ENCODE assay signal across 13 cellular contexts in the genomic region with DNA sequence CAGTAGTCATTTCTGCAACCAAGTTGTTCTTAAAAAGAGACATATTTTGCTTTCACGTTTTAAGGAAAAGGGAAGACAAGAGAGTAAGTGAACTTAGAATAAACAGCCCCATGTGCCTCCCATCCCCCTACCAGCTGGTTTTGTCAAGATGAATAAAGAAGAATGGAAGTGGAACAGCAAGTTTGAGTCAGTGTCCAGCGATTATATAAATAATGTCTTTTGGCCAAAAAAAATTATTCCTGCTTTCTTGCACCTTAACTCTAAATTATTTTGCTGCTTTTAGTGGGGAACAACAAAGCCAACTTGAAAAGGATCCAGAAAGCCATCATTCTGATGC.
"Had no signal": no experiment of that assay in that cellular context is flagged by ENCODE, and none has a peak within 500 bp of the region (broad histone marks: within the 10 kb centered on the region; RNA-seq: fewer than 3 reads in every experiment).

No MANE protein-coding gene starts in this region.

- H3K9me3 Mint-ChIP-seq: activated naive CD4-positive, alpha-beta T cell treated with anti-CD3 and anti-CD28 coated beads for 36 hours; activated T-helper 17 cell treated with anti-CD3 and anti-CD28 coated beads, Interleukin-2, amount 50 U/mL, for 72 hours; dendritic cell treated with granulocyte-macrophage colony-stimulating factor and Interleukin-4, amounts not matched to agents 40 ng/mL and 50 ng/mL, for 4 days; memory B cell had no signal

- H3K9me3 ChIP-seq: body of pancreas, tibial artery had no signal

- H3K4me3 Mint-ChIP-seq: activated naive CD4-positive, alpha-beta T cell treated with anti-CD3 and anti-CD28 coated beads for 36 hours; activated T-helper 17 cell treated with anti-CD3 and anti-CD28 coated beads, Interleukin-2, amount 50 U/mL, for 72 hours; dendritic cell treated with granulocyte-macrophage colony-stimulating factor and Interleukin-4, amounts not matched to agents 40 ng/mL and 50 ng/mL, for 4 days; memory B cell had no signal

- ATAC-seq: activated T-helper 17 cell treated with anti-CD3 and anti-CD28 coated beads, Interleukin-2, amount 50 U/mL, for 72 hours; body of pancreas had no signal

- H3K27me3 Mint-ChIP-seq: dendritic cell treated with granulocyte-macrophage colony-stimulating factor and Interleukin-4, amounts not matched to agents 40 ng/mL and 50 ng/mL, for 4 days; progenitor cell of endocrine pancreas had no signal

- H3K27ac Mint-ChIP-seq: activated naive CD4-positive, alpha-beta T cell treated with anti-CD3 and anti-CD28 coated beads for 36 hours; activated T-helper 17 cell treated with anti-CD3 and anti-CD28 coated beads, Interleukin-2, amount 50 U/mL, for 72 hours; dendritic cell treated with granulocyte-macrophage colony-stimulating factor and Interleukin-4, amounts not matched to agents 40 ng/mL and 50 ng/mL, for 4 days; memory B cell; progenitor cell of endocrine pancreas had no signal

- H3K4me3 ChIP-seq: body of pancreas, tibial artery had no signal

- H3K27me3 ChIP-seq: body of pancreas had no signal

- DNase-seq: activated CD4-positive, alpha-beta T cell treated with anti-CD3 and anti-CD28 coated beads, Interleukin-2, amount 50 U/mL, for 1 hour; activated naive CD4-positive, alpha-beta T cell treated with anti-CD3 and anti-CD28 coated beads for 36 hours; activated T-cell treated with anti-CD3 and anti-CD28 coated beads for 4 hours; body of pancreas; erythroblast; foreskin melanocyte; head of caudate nucleus; stimulated activated CD4-positive, alpha-beta T cell treated with anti-CD3 and anti-CD28 coated beads, Interleukin-15, amount 100 ng/mL, for 24 hours; tibial artery had no signal

- H3K4me1 Mint-ChIP-seq: activated T-helper 17 cell treated with anti-CD3 and anti-CD28 coated beads, Interleukin-2, amount 50 U/mL, for 72 hours; memory B cell had no signal

- H3K36me3 Mint-ChIP-seq: memory B cell had no signal

- H3K27ac ChIP-seq: body of pancreas, tibial artery had no signal

- H3K36me3 ChIP-seq: tibial artery had no signal
